In the genomic region with DNA sequence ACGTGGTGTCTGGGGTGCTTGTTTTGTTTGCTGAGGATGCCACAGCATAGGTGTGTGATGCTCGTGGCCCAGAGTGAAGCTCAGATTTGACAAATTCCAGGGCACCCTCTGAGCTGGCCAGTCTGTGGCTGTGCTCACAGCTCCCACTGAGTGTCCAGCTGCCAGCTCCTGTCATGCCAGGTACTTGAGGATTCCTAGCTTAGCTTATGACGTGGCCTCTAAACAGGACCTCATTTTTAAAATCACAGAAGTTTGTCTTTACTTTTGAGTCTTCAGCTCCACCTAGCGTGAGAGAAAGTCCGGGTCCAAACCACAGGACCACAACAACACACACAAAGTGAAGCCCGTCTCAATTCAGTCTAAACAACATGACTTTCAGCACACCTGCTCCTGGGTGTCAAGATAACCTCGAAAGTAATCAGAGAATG, we compare ENCODE assay signal across 9 cellular contexts.
DNase-seq lines count a peak whose midpoint lies in the region; ATAC-seq and TF ChIP-seq lines count a peak whose summit lies in the region.
"Had no signal": no experiment of that assay in that cellular context is flagged by ENCODE, and none has a peak within 500 bp of the region (broad histone marks: within the 10 kb centered on the region; RNA-seq: fewer than 3 reads in every experiment).

No MANE protein-coding gene starts in this region.

- H3K4me1 ChIP-seq in Peyer's patch: peaks cover 0 to 8% (median 0%) of the 10 kb centered on the region in 4 donors

- H3K9me3 ChIP-seq in Peyer's patch: no peaks in the 10 kb centered on the region

- ATAC-seq in GM21786 (IDR thresholded peaks at IDR 0.05; ENCODE audit: unreplicated experiment): peak; percentile 50
- ATAC-seq in HG03565 (IDR thresholded peaks at IDR 0.05; ENCODE audit: unreplicated experiment): no peak
- ATAC-seq: activated CD4-positive, alpha-beta T cell treated with anti-CD3 and anti-CD28 coated beads for 36 hours had no signal

- H3K4me3 ChIP-seq in Peyer's patch: no peak overlapping the region
- H3K4me3 ChIP-seq in H7 (ENCODE audit: insufficient read depth, low read depth, low read length): no peak overlapping the region

- H3K36me3 ChIP-seq in Peyer's patch (peaks cover 0 to 21% (median 0%) of the 10 kb centered on the region in 3 donors), H7 (replicated peaks; ENCODE audit: control insufficient read depth, insufficient read depth, low read length) (peaks cover 3% of the 10 kb centered on the region)

- peak overlapping the region in 3 of 4 donors; percentile 30 to 39 (median 39) for H3K27ac ChIP-seq in Peyer's patch

- peak; percentile 29 for DNase-seq in EH (ENCODE audit: low read depth)
- peak in 1 of 3 donors; percentile 40 for DNase-seq in Peyer's patch
- peak; percentile 22 for DNase-seq in inferior parietal cortex (ENCODE audit: extremely low spot score)
- DNase-seq in stimulated activated naive CD4-positive, alpha-beta T cell (lab: John Stamatoyannopoulos, UW): no peak
- DNase-seq in H7: no peak
- no peak for DNase-seq in kidney tubule cell (ENCODE audit: low spot score)
- DNase-seq: activated CD4-positive, alpha-beta T cell treated with anti-CD3 and anti-CD28 coated beads for 36 hours had no signal

- no peaks in the 10 kb centered on the region for H3K27me3 ChIP-seq in Peyer's patch
- H3K27me3 ChIP-seq in H7 (ENCODE audit: control insufficient read depth, insufficient read depth, low read length): no peaks in the 10 kb centered on the region

- TF ChIP-seq POLR2A in Peyer's patch (IDR thresholded peaks at IDR 0.05): no peak

- TF ChIP-seq CTCF in Peyer's patch (IDR thresholded peaks at IDR 0.05): peak in 2 of 6 experiments; percentile 17 to 26

Comparison
In these comparisons a context has a peak if more than half of its experiments do, and no peak if none do; other contexts are left out.
1. DNase-seq: peak in EH (single experiment) and inferior parietal cortex (single experiment); none in stimulated activated naive CD4-positive, alpha-beta T cell (0 of 6), H7 (single experiment) and kidney tubule cell (single experiment).